Comparison of ENCODE assay signal across 10 cellular contexts in the genomic region with DNA sequence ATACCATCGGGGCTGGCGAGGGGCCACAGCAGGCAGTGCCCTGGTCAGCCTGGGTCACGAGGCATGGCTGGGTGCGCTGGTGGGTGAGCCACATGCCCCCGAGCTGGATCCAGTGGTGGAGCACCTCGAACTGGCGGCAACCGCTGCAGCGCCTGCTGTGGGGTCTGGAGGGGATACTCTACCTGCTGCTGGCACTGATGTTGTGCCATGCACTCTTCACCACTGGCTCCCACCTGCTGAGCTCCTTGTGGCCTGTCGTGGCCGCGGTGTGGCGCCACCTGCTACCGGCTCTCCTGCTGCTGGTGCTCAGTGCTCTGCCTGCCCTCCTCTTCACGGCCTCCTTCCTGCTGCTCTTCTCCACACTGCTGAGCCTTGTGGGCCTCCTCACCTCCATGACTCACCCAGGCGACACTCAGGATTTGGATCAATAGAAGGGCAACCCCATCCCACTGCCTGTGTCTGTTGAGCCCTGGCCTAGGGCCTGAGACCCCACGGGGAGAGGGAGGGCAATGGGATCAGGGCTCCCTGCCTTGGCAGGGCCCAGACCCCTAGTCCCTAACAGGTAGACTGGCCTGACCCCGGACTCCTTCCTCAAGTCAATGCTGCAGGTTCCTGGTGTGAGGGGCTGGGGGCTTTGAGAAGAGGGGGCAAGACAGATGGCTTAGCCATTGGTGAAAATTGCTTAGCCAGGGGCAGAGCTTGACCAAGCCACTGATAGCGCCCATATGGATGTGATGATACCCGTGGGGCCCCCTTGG. TPM values are rescaled to one million over a fixed set of nuclear protein-coding genes. Genes with fewer than 3 reads are reported as not detected.
DNase-seq lines count a peak whose midpoint lies in the region; ATAC-seq and TF ChIP-seq lines count a peak whose summit lies in the region.
"Had no signal": no experiment of that assay in that cellular context is flagged by ENCODE, and none has a peak within 500 bp of the region (broad histone marks: within the 10 kb centered on the region; RNA-seq: fewer than 3 reads in every experiment).

No MANE protein-coding gene starts in this region.

- peaks cover 4% of the 10 kb centered on the region; the same call in 1 of the 2 replicates for H3K4me1 ChIP-seq in GM23338 (ENCODE audit: insufficient read depth)
- H3K4me1 ChIP-seq in OCI-LY7 (ENCODE audit: insufficient read depth, low read length, poor library complexity, severe bottlenecking): no peaks in the 10 kb centered on the region

- H3K4me2 ChIP-seq in GM23338: no peak overlapping the region
- H3K4me2 ChIP-seq in OCI-LY7 (ENCODE audit: low read length): no peak overlapping the region

- 0 out of 2 replicates have a peak, but pooled peaks cover 6% of the 10 kb centered on the region for H3K9me3 ChIP-seq in OCI-LY7 (ENCODE audit: low read length)
- H3K9me3 ChIP-seq: testis had no signal

- no peaks in the 10 kb centered on the region for H3F3A ChIP-seq in GM23338 (replicated peaks; ENCODE audit: low read depth)

- H2AFZ ChIP-seq in GM23338 (no peak overlapping the region), OCI-LY7 (ENCODE audit: low read length) (no peak overlapping the region)

- peaks cover 12% of the 10 kb centered on the region for H3K4me1 Mint-ChIP-seq in GM23338
- peaks cover 18 to 21% of the 10 kb centered on the region in 2 donors for H3K4me1 Mint-ChIP-seq in natural killer cell treated with Interleukin-12 subunit alpha and Interleukin-12 subunit beta and Interleukin-15 and Interleukin-18, amount 100 ng/mL, for 72 hours (ENCODE audit: low read depth in 2 of 2)

- POLR2A ChIA-PET in OCI-LY7 (lab: Charles Lee): no interaction called here

- CTCF ChIA-PET in OCI-LY7 (lab: Charles Lee; ENCODE audit: unreplicated experiment): no interaction called here

- intact Hi-C loops in OCI-LY7 (cut with micrococcal nuclease; ENCODE audit: unreplicated experiment): no loop called here

- H3K36me3 Mint-ChIP-seq in GM23338 (ENCODE audit: low read depth): peaks cover 6% of the 10 kb centered on the region; the same call in 2 of the 3 replicates
- peaks cover 15% of the 10 kb centered on the region for H3K36me3 Mint-ChIP-seq in natural killer cell treated with Interleukin-12 subunit alpha and Interleukin-12 subunit beta and Interleukin-15 and Interleukin-18, amount 100 ng/mL, for 72 hours

- no peaks in the 10 kb centered on the region for H3K9me2 ChIP-seq in GM23338 (ENCODE audit: insufficient read depth)
- H3K9me2 ChIP-seq in OCI-LY7 (ENCODE audit: insufficient read depth, low read length): no peaks in the 10 kb centered on the region

- BruUV-seq in OCI-LY7 (replicated peaks; lab: Mats Ljungman, UMichigan): no TSS peak

- peak; percentile 32 for ATAC-seq in GM23338
- ATAC-seq in natural killer cell treated with Interleukin-12 subunit alpha and Interleukin-12 subunit beta and Interleukin-15 and Interleukin-18, amount 100 ng/mL, for 72 hours: peak; percentile 44 to 45

- H3K27ac ChIP-seq in GM23338 (ENCODE audit: low read depth) (no peak overlapping the region), OCI-LY7 (ENCODE audit: low read depth, low read length, poor library complexity, severe bottlenecking) (no peak overlapping the region)
- H3K27ac ChIP-seq: testis had no signal

- H3K79me2 ChIP-seq in GM23338 (replicated peaks; ENCODE audit: insufficient read depth) (no peaks in the 10 kb centered on the region), OCI-LY7 (ENCODE audit: insufficient read depth, low read depth, low read length) (no peaks in the 10 kb centered on the region)

- H3K27me3 ChIP-seq in GM23338 (ENCODE audit: insufficient read depth): peaks cover 57% of the 10 kb centered on the region
- H3K27me3 ChIP-seq: testis had no signal

- H4K20me1 ChIP-seq in GM23338 (replicated peaks; ENCODE audit: insufficient read depth): no peaks in the 10 kb centered on the region
- H4K20me1 ChIP-seq in OCI-LY7 (ENCODE audit: insufficient read depth, low read length): no peaks in the 10 kb centered on the region

- no peak overlapping the region for H3K4me3 Mint-ChIP-seq in GM23338
- H3K4me3 Mint-ChIP-seq in natural killer cell treated with Interleukin-12 subunit alpha and Interleukin-12 subunit beta and Interleukin-15 and Interleukin-18, amount 100 ng/mL, for 72 hours: no peak overlapping the region

- DNase-seq in GM23338 (ENCODE audit: low spot score): peak; percentile 53
- DNase-seq in OCI-LY7 (ENCODE audit: low spot score): no peak
- no peak for DNase-seq in natural killer cell treated with Interleukin-12 subunit alpha and Interleukin-12 subunit beta and Interleukin-15 and Interleukin-18, amount 100 ng/mL, for 72 hours (ENCODE audit: low spot score)
- DNase-seq in Kasumi-1 (lab: John Stamatoyannopoulos, UW): no peak
- DNase-seq in NCI-H2227 (lab: John Stamatoyannopoulos, UW; ENCODE audit: unreplicated experiment): no peak
- DNase-seq: activated CD4-positive, CD25-positive, alpha-beta regulatory T cell; amniotic stem cell; DMS153; NCI-H1694 treated with DMSO at 0.1 percent for 48 hours; testis had no signal

- TF ChIP-seq CTCF in GM23338 (conservative IDR thresholded peaks at IDR 0.05; ENCODE audit: low read depth in 2 of 2): peak; percentile 46 to 80
- peak; percentile 49 for TF ChIP-seq CTCF in OCI-LY7 (conservative IDR thresholded peaks at IDR 0.05; ENCODE audit: low read length)

- peaks cover 13% of the 10 kb centered on the region for H3K9me3 Mint-ChIP-seq in GM23338
- peaks cover 3% of the 10 kb centered on the region for H3K9me3 Mint-ChIP-seq in natural killer cell treated with Interleukin-12 subunit alpha and Interleukin-12 subunit beta and Interleukin-15 and Interleukin-18, amount 100 ng/mL, for 72 hours

- peaks cover 28% of the 10 kb centered on the region for H3K27me3 Mint-ChIP-seq in GM23338 (ENCODE audit: insufficient read depth, low read depth, poor library complexity)
- peaks cover 22 to 30% of the 10 kb centered on the region in 2 donors for H3K27me3 Mint-ChIP-seq in natural killer cell treated with Interleukin-12 subunit alpha and Interleukin-12 subunit beta and Interleukin-15 and Interleukin-18, amount 100 ng/mL, for 72 hours

- H3K4me3 ChIP-seq in GM23338: no peak overlapping the region
- H3K4me3 ChIP-seq in OCI-LY7 (ENCODE audit: low read depth, low read length, poor library complexity, severe bottlenecking): no peak overlapping the region
- H3K4me3 ChIP-seq: testis had no signal

- H3K36me3 ChIP-seq in GM23338 (ENCODE audit: insufficient read depth) (no peaks in the 10 kb centered on the region), OCI-LY7 (ENCODE audit: insufficient read depth, low read length) (no peaks in the 10 kb centered on the region)

- H3K27ac Mint-ChIP-seq in GM23338: no peak overlapping the region
- H3K27ac Mint-ChIP-seq in natural killer cell treated with Interleukin-12 subunit alpha and Interleukin-12 subunit beta and Interleukin-15 and Interleukin-18, amount 100 ng/mL, for 72 hours: no peak overlapping the region

TF ChIP-seq in GM23338, 12 proteins besides CTCF, POLR2A, EP300 and RAD21 (continues in another document):
- no peak for TF ChIP-seq ZNF331 (CRISPR knock-in tag; IDR thresholded peaks at IDR 0.05; ENCODE audit: low read depth)

RNA-seq across cellular contexts. Expression of a gene that starts 0.6 kb away (rescaled TPM):
- not detected in 2 replicates for total RNA-seq in GM23338 (2014; rRNA removed; shearing (Covaris generic))
- not detected in 2 replicates for polyA plus RNA-seq in GM23338 (2016; fragmentation: Nextera tagmentation; extraction: Ambion mirVana)
- not detected in 2 replicates for total RNA-seq in OCI-LY7 (2014; rRNA removed; shearing (Covaris generic))
- not detected in 2 replicates for total RNA-seq in OCI-LY7 (2022)
- total RNA-seq in natural killer cell treated with Interleukin-12 subunit alpha and Interleukin-12 subunit beta and Interleukin-15 and Interleukin-18, amount 100 ng/mL, for 72 hours: not detected

RNA-seq across cellular contexts. Expression of a gene that starts 2.0 kb away (rescaled TPM):
- not detected in 2 replicates for total RNA-seq in GM23338 (2014; rRNA removed; shearing (Covaris generic))
- not detected in 2 replicates for polyA plus RNA-seq in GM23338 (2016; fragmentation: Nextera tagmentation; extraction: Ambion mirVana)
- not detected in 2 replicates for total RNA-seq in OCI-LY7 (2014; rRNA removed; shearing (Covaris generic))
- total RNA-seq in OCI-LY7 (2022): not detected in 2 replicates
- not detected for total RNA-seq in natural killer cell treated with Interleukin-12 subunit alpha and Interleukin-12 subunit beta and Interleukin-15 and Interleukin-18, amount 100 ng/mL, for 72 hours

RNA-seq across cellular contexts. Expression of a gene that starts 16.3 kb away (rescaled TPM):
- 21.5 and 29.3 TPM in 2 replicates for total RNA-seq in GM23338 (2014; rRNA removed; shearing (Covaris generic))
- 15.3 and 17.0 TPM in 2 replicates for polyA plus RNA-seq in GM23338 (2016; fragmentation: Nextera tagmentation; extraction: Ambion mirVana)
- total RNA-seq in OCI-LY7 (2014; rRNA removed; shearing (Covaris generic)): not detected in 2 replicates
- 0.15 TPM in 1 of 2 replicates, not detected in the other for total RNA-seq in OCI-LY7 (2022)
- 10 to 100 TPM; 47.8 to 53.5 TPM for total RNA-seq in natural killer cell treated with Interleukin-12 subunit alpha and Interleukin-12 subunit beta and Interleukin-15 and Interleukin-18, amount 100 ng/mL, for 72 hours

RNA-seq across cellular contexts. Expression of a gene that starts 23.7 kb away (rescaled TPM):
- 8.9 and 9.9 TPM in 2 replicates for total RNA-seq in GM23338 (2014; rRNA removed; shearing (Covaris generic))
- 5.0 and 5.3 TPM in 2 replicates for polyA plus RNA-seq in GM23338 (2016; fragmentation: Nextera tagmentation; extraction: Ambion mirVana)
- total RNA-seq in OCI-LY7 (2014; rRNA removed; shearing (Covaris generic)): 6.9 and 8.4 TPM in 2 replicates
- 9.8 and 10.3 TPM in 2 replicates for total RNA-seq in OCI-LY7 (2022)
- 10 to 100 TPM; 53.8 to 62.6 TPM for total RNA-seq in natural killer cell treated with Interleukin-12 subunit alpha and Interleukin-12 subunit beta and Interleukin-15 and Interleukin-18, amount 100 ng/mL, for 72 hours

RNA-seq across cellular contexts. Expression of a gene that starts 23.8 kb away (rescaled TPM):
- total RNA-seq in GM23338 (2014; rRNA removed; shearing (Covaris generic)): 17.7 and 20.4 TPM in 2 replicates
- polyA plus RNA-seq in GM23338 (2016; fragmentation: Nextera tagmentation; extraction: Ambion mirVana): 11.2 and 13.5 TPM in 2 replicates
- total RNA-seq in OCI-LY7 (2014; rRNA removed; shearing (Covaris generic)): 27.0 and 32.6 TPM in 2 replicates
- 37.8 and 39.0 TPM in 2 replicates for total RNA-seq in OCI-LY7 (2022)
- total RNA-seq in natural killer cell treated with Interleukin-12 subunit alpha and Interleukin-12 subunit beta and Interleukin-15 and Interleukin-18, amount 100 ng/mL, for 72 hours: 100 to 1,000 TPM in 1 of 2 donors, 10 to 100 TPM in 1; 88.0 to 101 TPM

Comparison
In these comparisons a context has a peak if more than half of its experiments do, and no peak if none do; other contexts are left out.
1. RNA of a gene that starts 16.3 kb away (total RNA-seq): 47.8 to 53.5 TPM in natural killer cell treated with Interleukin-12 subunit alpha and Interleukin-12 subunit beta and Interleukin-15 and Interleukin-18, amount 100 ng/mL, for 72 hours and 21.5 to 29.3 TPM in GM23338; 0.15 TPM in OCI-LY7; every median in the first group is over 10 times any median in the second.